In the genomic region with DNA sequence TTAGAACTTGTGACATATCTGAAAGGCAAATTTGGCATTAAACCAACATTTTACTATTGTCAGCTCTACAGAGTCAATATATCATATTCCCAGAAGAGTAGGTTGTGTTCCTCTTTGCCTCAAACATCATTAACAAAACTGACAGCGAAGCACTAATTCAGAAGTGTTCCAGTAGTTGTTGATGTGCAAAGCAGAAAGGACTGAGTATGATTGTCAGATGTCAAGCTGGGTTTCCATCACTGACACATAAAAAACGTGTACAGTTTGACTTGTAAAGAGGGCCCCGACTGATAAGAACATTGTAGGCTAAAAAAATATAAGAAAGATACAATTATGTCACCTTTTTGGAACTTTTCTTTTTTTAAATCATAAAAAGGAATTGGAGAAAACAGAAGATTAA, we compare ENCODE assay signal across 1 cellular context.
TF ChIP-seq lines count a peak whose summit lies in the region.

No MANE protein-coding gene starts in this region.

TF ChIP-seq in K562, 482 proteins besides CTCF, POLR2A, EP300 and RAD21:
- no peak for TF ChIP-seq PBX2 (CRISPR knock-in tag; IDR thresholded peaks at IDR 0.05; ENCODE audit: low read depth)
- peak; percentile 60 for TF ChIP-seq PBX2 (tag; conservative IDR thresholded peaks at IDR 0.05; ENCODE audit: low read depth)
- TF ChIP-seq POLR2B (IDR thresholded peaks at IDR 0.05; ENCODE audit: low read depth, partially characterized antibody): no peak
- peak; percentile 7 for TF ChIP-seq MEIS2 (IDR thresholded peaks at IDR 0.05; ENCODE audit: partially characterized antibody)
- no peak for TF ChIP-seq ZBTB33 (CRISPR knock-in tag; IDR thresholded peaks at IDR 0.05)
